Comparison of ENCODE assay signal across 9 cellular contexts in the genomic region with DNA sequence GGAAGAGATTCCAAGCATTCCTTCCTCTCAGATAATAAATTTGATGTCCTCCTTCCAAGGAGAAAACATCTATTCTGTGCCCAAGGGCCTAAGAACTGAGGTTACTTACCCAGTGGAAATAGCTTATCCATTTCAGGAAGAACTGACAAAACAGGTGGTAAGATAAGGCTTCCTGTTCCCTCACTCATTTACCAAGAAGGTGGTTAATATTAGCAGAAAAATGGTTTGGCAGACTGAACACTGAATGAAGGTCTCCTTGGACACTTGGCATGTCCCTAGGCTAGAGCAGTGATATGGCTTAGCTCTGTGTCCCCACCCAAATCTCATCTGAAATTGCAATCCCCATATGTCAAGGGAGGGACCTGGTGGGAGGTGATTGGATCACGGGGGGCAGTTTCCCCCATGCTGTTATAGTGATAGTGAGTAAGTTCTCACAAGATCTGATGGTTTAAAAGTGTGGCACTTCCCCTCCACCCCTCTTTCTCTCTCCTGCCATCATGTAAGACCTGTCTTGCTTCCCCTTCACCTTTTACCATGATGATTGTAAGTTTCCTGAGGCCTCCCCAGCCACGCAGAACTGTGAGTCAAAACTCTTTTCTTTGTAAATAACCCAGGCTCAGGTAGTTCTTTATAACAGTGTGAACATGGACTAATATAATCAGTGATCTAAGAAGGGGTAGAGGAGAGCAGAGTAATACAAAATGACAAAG.
DNase-seq lines count a peak whose midpoint lies in the region; ATAC-seq, FAIRE-seq and TF ChIP-seq lines count a peak whose summit lies in the region.
"Had no signal": no experiment of that assay in that cellular context is flagged by ENCODE, and none has a peak within 500 bp of the region (broad histone marks: within the 10 kb centered on the region; RNA-seq: fewer than 3 reads in every experiment).

No MANE protein-coding gene starts in this region.

- TF ChIP-seq RAD21 in GM12878 (IDR thresholded peaks at IDR 0.05; ENCODE audit: insufficient read depth, low read depth, low read length), result no peak

- no peak for TF ChIP-seq POLR2A in GM12878 (IDR thresholded peaks at IDR 0.05; ENCODE audit: low read depth, low read length)

- no peak for DNase-seq in GM12878 (ENCODE audit: low read depth, low spot score)
- no peak for DNase-seq in osteocyte (ENCODE audit: extremely low spot score, unreplicated experiment)
- DNase-seq in left lung, result no peak
- no peak for DNase-seq in activated CD4-positive, alpha-beta memory T cell treated with anti-CD3 and anti-CD28 coated beads for 36 hours
- no peak for DNase-seq in left ventricle myocardium inferior

- RAD21 ChIA-PET in GM12878 (lab: Charles Lee; ENCODE audit: unreplicated experiment), result interaction anchor here (1.0 to 2.7 kb wide), 11 partner anchors 65 to 424 kb away, joined by 3 to 40 read pairs (median 4); no protein-coding TSS in a partner anchor

- 46% methylated on average over 2 of the region's 2 CpGs for WGBS in GM12878 (ENCODE audit: insufficient coverage, insufficient replicate concordance, low lambda C conversion rate, missing lambda C conversion rate)

- SMC1A ChIA-PET in GM12878 (lab: Charles Lee; ENCODE audit: uncharacterized antibody, unreplicated experiment), result interaction anchor here (0.8 to 4.6 kb wide), 11 partner anchors 25 to 426 kb away, joined by 3 to 38 read pairs (median 7); no protein-coding TSS in a partner anchor

- no TSS peak for BruUV-seq in GM12878 (replicated peaks; lab: Mats Ljungman, UMichigan)

- no peak overlapping the region for H3K4me2 ChIP-seq in GM12878 (ENCODE audit: control insufficient read depth, insufficient read depth)

- POLR2A ChIA-PET in GM12878 (lab: Charles Lee), result no interaction called here
- POLR2A ChIA-PET in activated CD4-positive, alpha-beta memory T cell treated with anti-CD3 and anti-CD28 coated beads for 36 hours (lab: Charles Lee), result no interaction called here

- intact Hi-C loops in GM12878 (cut with micrococcal nuclease; ENCODE audit: unreplicated experiment), result loop anchor here (1.0 to 5.0 kb wide), 3 partner anchors 162 to 424 kb away; no protein-coding TSS in a partner anchor
- intact Hi-C loops in left lung (cut with DNase I), result loop anchor here in 1 of 2 donors (5.0 kb wide), 1 partner anchor 196 kb away; no protein-coding TSS in a partner anchor
- intact Hi-C loops in activated CD4-positive, alpha-beta memory T cell treated with anti-CD3 and anti-CD28 coated beads for 36 hours (cut with micrococcal nuclease), result loop anchor here (1.0 kb wide), 1 partner anchor 193 kb away; no protein-coding TSS in a partner anchor
- intact Hi-C loops in left ventricle myocardium inferior (cut with micrococcal nuclease), result loop anchor here (10.0 kb wide), 1 partner anchor 164 kb away; no protein-coding TSS in a partner anchor

- no peaks in the 10 kb centered on the region for H3K79me2 ChIP-seq in GM12878 (ENCODE audit: control insufficient read depth, insufficient read depth, low read length)

- no peak overlapping the region for H3K27ac Mint-ChIP-seq in osteocyte (ENCODE audit: unreplicated experiment)
- H3K27ac Mint-ChIP-seq in activated CD4-positive, alpha-beta memory T cell treated with anti-CD3 and anti-CD28 coated beads for 36 hours, result no peak overlapping the region

- H3K9me3 ChIP-seq in GM12878 (replicated peaks; ENCODE audit: control insufficient read depth, insufficient read depth, low read length) (no peaks in the 10 kb centered on the region), left lung (no peaks in the 10 kb centered on the region), left ventricle myocardium inferior (replicated peaks) (no peaks in the 10 kb centered on the region)
- H3K9me3 ChIP-seq: ascending aorta had no signal

- no peaks in the 10 kb centered on the region for H3K4me1 ChIP-seq in GM12878 (ENCODE audit: control insufficient read depth, insufficient read depth, low read length)
- peaks cover 0 to 6% of the 10 kb centered on the region in 2 donors for H3K4me1 ChIP-seq in left lung
- H3K4me1 ChIP-seq in left ventricle myocardium inferior, result no peaks in the 10 kb centered on the region
- H3K4me1 ChIP-seq: ascending aorta had no signal

- in situ Hi-C loops in GM12878 (cut with MboI), result loop anchor here (5.0 kb wide), 1 partner anchor 186 kb away; no protein-coding TSS in a partner anchor

- no peaks in the 10 kb centered on the region for H4K20me1 ChIP-seq in GM12878 (ENCODE audit: control insufficient read depth, insufficient read depth)

- CTCF ChIA-PET in GM12878 (lab: Yijun Ruan, JAX), result interaction anchor here (0.8 to 5.5 kb wide), 19 partner anchors 23 to 421 kb away, joined by 3 to 95 read pairs (median 4); no protein-coding TSS in a partner anchor
- CTCF ChIA-PET in activated CD4-positive, alpha-beta memory T cell treated with anti-CD3 and anti-CD28 coated beads for 36 hours (lab: Charles Lee), result interaction anchor here (0.8 to 6.9 kb wide), 13 partner anchors 10 to 213 kb away, joined by 3 to 77 read pairs (median 4); no protein-coding TSS in a partner anchor

- no peak overlapping the region for H3K9ac ChIP-seq in GM12878 (ENCODE audit: control insufficient read depth, insufficient read depth, low read length)

- ATAC-seq in GM18867 (IDR thresholded peaks at IDR 0.05; ENCODE audit: unreplicated experiment) (peak; percentile 17), GM21423 (IDR thresholded peaks at IDR 0.05; ENCODE audit: unreplicated experiment) (peak; percentile 44), HG03108 (IDR thresholded peaks at IDR 0.05; ENCODE audit: unreplicated experiment) (peak; percentile 75), GM12878 (peak; percentile 23; the same call in 2 of the 3 replicates), left lung (no peak)

- FAIRE-seq in GM12878 (lab: Jason Lieb, UNC), result no peak

- H3K9me3 Mint-ChIP-seq in osteocyte (ENCODE audit: unreplicated experiment), result no peaks in the 10 kb centered on the region
- no peaks in the 10 kb centered on the region for H3K9me3 Mint-ChIP-seq in activated CD4-positive, alpha-beta memory T cell treated with anti-CD3 and anti-CD28 coated beads for 36 hours

- H3K4me3 ChIP-seq in GM12878, result no peak overlapping the region
- H3K4me3 ChIP-seq in left lung, result no peak overlapping the region
- H3K4me3 ChIP-seq in left ventricle myocardium inferior, result no peak overlapping the region
- H3K4me3 ChIP-seq: ascending aorta had no signal

- peaks cover 6% of the 10 kb centered on the region for H3K4me1 Mint-ChIP-seq in osteocyte (ENCODE audit: unreplicated experiment)
- peaks cover 6% of the 10 kb centered on the region for H3K4me1 Mint-ChIP-seq in activated CD4-positive, alpha-beta memory T cell treated with anti-CD3 and anti-CD28 coated beads for 36 hours (ENCODE audit: low read depth)

- no peaks in the 10 kb centered on the region for H3K36me3 Mint-ChIP-seq in osteocyte (ENCODE audit: unreplicated experiment)
- H3K36me3 Mint-ChIP-seq in activated CD4-positive, alpha-beta memory T cell treated with anti-CD3 and anti-CD28 coated beads for 36 hours, result no peaks in the 10 kb centered on the region

- no peak for TF ChIP-seq EP300 in GM12878 (IDR thresholded peaks at IDR 0.05; ENCODE audit: borderline replicate concordance in 1 of 2, control insufficient read depth in 1 of 2, low read depth in 2 of 2, low read length in 2 of 2)

- H2AFZ ChIP-seq in GM12878 (ENCODE audit: control insufficient read depth, low read depth, low read length), result no peak overlapping the region

- H3K27ac ChIP-seq in GM12878 (ENCODE audit: control insufficient read depth, insufficient read depth) (no peak overlapping the region), left lung (no peak overlapping the region), left ventricle myocardium inferior (replicated peaks) (no peak overlapping the region)
- H3K27ac ChIP-seq: ascending aorta had no signal

- H3K27me3 Mint-ChIP-seq in osteocyte (ENCODE audit: unreplicated experiment), result peaks cover 18% of the 10 kb centered on the region
- H3K27me3 Mint-ChIP-seq in activated CD4-positive, alpha-beta memory T cell treated with anti-CD3 and anti-CD28 coated beads for 36 hours, result no peaks in the 10 kb centered on the region

- no peak overlapping the region for H3K4me3 Mint-ChIP-seq in osteocyte (ENCODE audit: unreplicated experiment)
- H3K4me3 Mint-ChIP-seq in activated CD4-positive, alpha-beta memory T cell treated with anti-CD3 and anti-CD28 coated beads for 36 hours, result no peak overlapping the region

- H3K36me3 ChIP-seq in GM12878 (ENCODE audit: control insufficient read depth in 2 of 2, insufficient read depth in 2 of 2, low read length in 1 of 2) (no peaks in the 10 kb centered on the region), left lung (no peaks in the 10 kb centered on the region), left ventricle myocardium inferior (no peaks in the 10 kb centered on the region)
- H3K36me3 ChIP-seq: ascending aorta had no signal

- H3K27me3 ChIP-seq in GM12878 (replicated peaks in 1 of 2; ENCODE audit: control insufficient read depth in 2 of 2, insufficient read depth in 2 of 2, low read length in 1 of 2) (no peaks in the 10 kb centered on the region), left lung (no peaks in the 10 kb centered on the region), left ventricle myocardium inferior (ENCODE audit: low read depth) (no peaks in the 10 kb centered on the region)
- H3K27me3 ChIP-seq: ascending aorta had no signal

- TF ChIP-seq CTCF in GM12878 (IDR thresholded peaks at IDR 0.05 in 2 of 3, conservative IDR thresholded peaks at IDR 0.05 in 1 of 3; ENCODE audit: control insufficient read depth in 2 of 3, extremely low read depth in 1 of 3, insufficient read depth in 1 of 3, low read depth in 3 of 3, low read length in 3 of 3), result no peak
- no peak for TF ChIP-seq CTCF in osteocyte (IDR thresholded peaks at IDR 0.05)
- no peak for TF ChIP-seq CTCF in left lung (IDR thresholded peaks at IDR 0.05)
- no peak for TF ChIP-seq CTCF in left ventricle myocardium inferior (IDR thresholded peaks at IDR 0.05; ENCODE audit: borderline replicate concordance)

TF ChIP-seq in GM12878, 131 proteins besides CTCF, POLR2A, EP300 and RAD21 (continues in another document):
- TF ChIP-seq YY1 (IDR thresholded peaks at IDR 0.05; ENCODE audit: low read depth, low read length) (no peak), NR2C1 (IDR thresholded peaks at IDR 0.05) (no peak), MEF2B (IDR thresholded peaks at IDR 0.05; ENCODE audit: partially characterized antibody, poor library complexity, severe bottlenecking) (no peak), STAT3 (IDR thresholded peaks at IDR 0.05; ENCODE audit: low read depth, low read length) (no peak), EED (IDR thresholded peaks at IDR 0.05; ENCODE audit: low read depth) (no peak), CREM (IDR thresholded peaks at IDR 0.05; ENCODE audit: low read depth) (no peak), ZSCAN29 (IDR thresholded peaks at IDR 0.05) (no peak)
